ENCODE assay signal across 20 cellular contexts in genomic region chr14:102454711-102455110, GRCh38. TPM values are rescaled to one million over a fixed set of nuclear protein-coding genes. Genes with fewer than 3 reads are reported as not detected.
DNase-seq lines count a peak whose midpoint lies in the region; ATAC-seq and TF ChIP-seq lines count a peak whose summit lies in the region.
"Had no signal": no experiment of that assay in that cellular context is flagged by ENCODE, and none has a peak within 500 bp of the region (broad histone marks: within the 10 kb centered on the region; RNA-seq: fewer than 3 reads in every experiment).

No MANE protein-coding gene starts in this region.

- no peaks in the 10 kb centered on the region for H3K79me2 ChIP-seq in osteoblast (ENCODE audit: insufficient read depth, low read length)

- no peaks in the 10 kb centered on the region for H3K4me1 ChIP-seq in BE2C
- H3K4me1 ChIP-seq in HUES64 (ENCODE audit: insufficient read depth, low read length): no peaks in the 10 kb centered on the region
- peaks cover 2% of the 10 kb centered on the region for H3K4me1 ChIP-seq in mesenchymal stem cell (ENCODE audit: control insufficient read depth, insufficient read depth, low read depth, low read length)
- H3K4me1 ChIP-seq in osteoblast (ENCODE audit: insufficient read depth, low read length): no peaks in the 10 kb centered on the region
- H3K4me1 ChIP-seq: A549, BLaER1, HAP-1 had no signal

- no peaks in the 10 kb centered on the region for H3K27me3 ChIP-seq in BE2C
- no peaks in the 10 kb centered on the region for H3K27me3 ChIP-seq in HUES64 (ENCODE audit: insufficient read depth, low read length)
- H3K27me3 ChIP-seq in mesenchymal stem cell (ENCODE audit: control insufficient read depth in 1 of 2, insufficient read depth in 1 of 2, low read length in 2 of 2): no peaks in the 10 kb centered on the region
- H3K27me3 ChIP-seq in osteoblast (ENCODE audit: insufficient read depth, low read length): no peaks in the 10 kb centered on the region
- H3K27me3 ChIP-seq: BLaER1 had no signal

- no peak overlapping the region for H2BK15ac ChIP-seq in mesenchymal stem cell (ENCODE audit: low read depth, poor library complexity, severe bottlenecking)

- H4K20me1 ChIP-seq in osteoblast (ENCODE audit: insufficient read depth, low read length): no peaks in the 10 kb centered on the region
- H4K20me1 ChIP-seq: BLaER1 had no signal

- H3K27ac ChIP-seq in HUES64 (ENCODE audit: low read depth, low read length) (no peak overlapping the region), mesenchymal stem cell (ENCODE audit: low read length, poor library complexity, severe bottlenecking) (no peak overlapping the region), osteoblast (ENCODE audit: low read depth, low read length) (no peak overlapping the region)
- H3K27ac ChIP-seq: 22Rv1, A549, BLaER1 had no signal

- no peak overlapping the region for H3K23ac ChIP-seq in mesenchymal stem cell (ENCODE audit: low read length in 2 of 2)

- H4K8ac ChIP-seq in mesenchymal stem cell (ENCODE audit: low read length): no peak overlapping the region

- peaks cover 49% of the 10 kb centered on the region for H3K36me3 Mint-ChIP-seq in brain
- H3K36me3 Mint-ChIP-seq in activated naive CD4-positive, alpha-beta T cell treated with anti-CD3 and anti-CD28 coated beads for 36 hours (ENCODE audit: low read depth): no peaks in the 10 kb centered on the region

- H3K4ac ChIP-seq in mesenchymal stem cell (ENCODE audit: low read depth in 1 of 2, low read length in 2 of 2): no peak overlapping the region

- 91% methylated on average over 5 of the region's 5 CpGs for WGBS in HUES64
- WGBS in mesenchymal stem cell: 97% methylated on average over 5 of the region's 5 CpGs

- H3K18ac ChIP-seq in mesenchymal stem cell (ENCODE audit: low read depth in 1 of 2, low read length in 2 of 2): no peak overlapping the region

- H3K4me3 ChIP-seq in BE2C (ENCODE audit: low read depth, low read length) (no peak overlapping the region), HUES64 (ENCODE audit: low read length) (no peak overlapping the region), mesenchymal stem cell (ENCODE audit: insufficient read depth in 1 of 2, low read depth in 1 of 2, low read length in 2 of 2) (no peak overlapping the region), osteoblast (ENCODE audit: insufficient read depth, low read length) (no peak overlapping the region)
- H3K4me3 ChIP-seq: A549, BLaER1, HAP-1 had no signal

- no peaks in the 10 kb centered on the region for H3K9me3 ChIP-seq in BE2C
- H3K9me3 ChIP-seq in HUES64 (ENCODE audit: insufficient read depth, low read depth, low read length): no peaks in the 10 kb centered on the region
- H3K9me3 ChIP-seq in mesenchymal stem cell (ENCODE audit: control insufficient read depth, low read length): no peaks in the 10 kb centered on the region
- H3K9me3 ChIP-seq in osteoblast (ENCODE audit: low read depth, low read length): no peaks in the 10 kb centered on the region
- H3K9me3 ChIP-seq: A549, BLaER1, HAP-1 had no signal

- TF ChIP-seq CTCF in BE2C (IDR thresholded peaks at IDR 0.05; ENCODE audit: low read depth, low read length): no peak
- TF ChIP-seq CTCF in brain (conservative IDR thresholded peaks at IDR 0.05): no peak
- TF ChIP-seq CTCF in osteoblast (IDR thresholded peaks at IDR 0.05; ENCODE audit: extremely low read depth, low read depth, low read length): no peak

- no peak overlapping the region for H2AK5ac ChIP-seq in mesenchymal stem cell (ENCODE audit: low read length, severe bottlenecking)

- H3K4me1 Mint-ChIP-seq in brain: no peaks in the 10 kb centered on the region
- H3K4me1 Mint-ChIP-seq in activated naive CD4-positive, alpha-beta T cell treated with anti-CD3 and anti-CD28 coated beads for 36 hours (ENCODE audit: low read depth): no peaks in the 10 kb centered on the region
- H3K4me1 Mint-ChIP-seq: CD14-positive monocyte; CD4-positive, alpha-beta memory T cell had no signal

- no peak overlapping the region for H2BK5ac ChIP-seq in mesenchymal stem cell (ENCODE audit: low read depth, low read length, poor library complexity, severe bottlenecking)

- H2AFZ ChIP-seq in mesenchymal stem cell (ENCODE audit: low read depth, low read length) (no peak overlapping the region), osteoblast (ENCODE audit: low read length) (no peak overlapping the region)

- H3K4me3 Mint-ChIP-seq in brain: no peak overlapping the region
- no peak overlapping the region for H3K4me3 Mint-ChIP-seq in activated naive CD4-positive, alpha-beta T cell treated with anti-CD3 and anti-CD28 coated beads for 36 hours
- H3K4me3 Mint-ChIP-seq: CD14-positive monocyte; CD4-positive, alpha-beta memory T cell; HFFc6 had no signal

- H3K9ac ChIP-seq in HUES64 (ENCODE audit: low read depth, low read length) (peak overlapping the region; percentile 44; the same call in 1 of the 2 replicates), mesenchymal stem cell (ENCODE audit: low read length) (no peak overlapping the region)
- H3K9ac ChIP-seq: BLaER1 had no signal

- H3K14ac ChIP-seq in mesenchymal stem cell (ENCODE audit: low read length in 2 of 2): no peak overlapping the region

- H2BK12ac ChIP-seq in mesenchymal stem cell (ENCODE audit: low read length in 2 of 2): no peak overlapping the region

- POLR2A ChIA-PET in HEK293T (lab: Yijun Ruan, JAX): no interaction called here

- ATAC-seq in GM18519 (IDR thresholded peaks at IDR 0.05; ENCODE audit: low FRiP score, unreplicated experiment): no peak
- ATAC-seq: A549 had no signal

- H3K9me3 Mint-ChIP-seq in brain: no peaks in the 10 kb centered on the region
- no peaks in the 10 kb centered on the region for H3K9me3 Mint-ChIP-seq in activated naive CD4-positive, alpha-beta T cell treated with anti-CD3 and anti-CD28 coated beads for 36 hours
- H3K9me3 Mint-ChIP-seq: CD14-positive monocyte; CD4-positive, alpha-beta memory T cell; HFFc6 had no signal

- no peak overlapping the region for H3K4me2 ChIP-seq in mesenchymal stem cell (ENCODE audit: low read length, poor library complexity, severe bottlenecking)
- no peak overlapping the region for H3K4me2 ChIP-seq in osteoblast (ENCODE audit: insufficient read depth, low read length)
- H3K4me2 ChIP-seq: A549, BLaER1 had no signal

- peak overlapping the region in 3 of 5 experiments; percentile 20 to 51 (median 46) for H3K27ac Mint-ChIP-seq in brain
- no peak overlapping the region for H3K27ac Mint-ChIP-seq in activated naive CD4-positive, alpha-beta T cell treated with anti-CD3 and anti-CD28 coated beads for 36 hours
- H3K27ac Mint-ChIP-seq: CD4-positive, alpha-beta memory T cell; HFFc6 had no signal

- no peaks in the 10 kb centered on the region for H3K27me3 Mint-ChIP-seq in brain
- H3K27me3 Mint-ChIP-seq in activated naive CD4-positive, alpha-beta T cell treated with anti-CD3 and anti-CD28 coated beads for 36 hours (ENCODE audit: low read depth): no peaks in the 10 kb centered on the region
- H3K27me3 Mint-ChIP-seq: CD4-positive, alpha-beta memory T cell had no signal

- H3K36me3 ChIP-seq in BE2C (0 out of 2 replicates have a peak, but pooled peaks cover 6% of the 10 kb centered on the region), HUES64 (ENCODE audit: insufficient read depth, low read length) (peaks cover 41% of the 10 kb centered on the region), mesenchymal stem cell (ENCODE audit: control insufficient read depth in 1 of 2, insufficient read depth in 2 of 2, low read depth in 1 of 2, low read length in 2 of 2) (peaks cover 63 to 82% of the 10 kb centered on the region in 2 experiments), osteoblast (ENCODE audit: insufficient read depth, low read length) (peaks cover 48% of the 10 kb centered on the region)

- H3K79me1 ChIP-seq in mesenchymal stem cell (replicated peaks; ENCODE audit: low read length, poor library complexity, severe bottlenecking): peaks cover 2% of the 10 kb centered on the region

- peak overlapping the region; percentile 40 for H4K91ac ChIP-seq in mesenchymal stem cell (ENCODE audit: low read length)

- intact Hi-C loops in activated naive CD4-positive, alpha-beta T cell treated with anti-CD3 and anti-CD28 coated beads for 36 hours (cut with micrococcal nuclease): no loop called here

- no peak overlapping the region for H2BK120ac ChIP-seq in mesenchymal stem cell (ENCODE audit: low read depth, low read length)

- DNase-seq in BE2C (peak; percentile 33), mesenchymal stem cell (no peak), osteoblast (ENCODE audit: insufficient read length, low spot score, missing footprints) (no peak), HEK293T (ENCODE audit: extremely low spot score) (no peak)
- no peak for DNase-seq in activated naive CD4-positive, alpha-beta T cell treated with anti-CD3 and anti-CD28 coated beads for 36 hours
- DNase-seq: AML-193; CD4-positive, alpha-beta memory T cell; DMS153; DMS79; GDM1; GOT3; HFFc6 had no signal

- CTCF ChIA-PET in activated naive CD4-positive, alpha-beta T cell treated with anti-CD3 and anti-CD28 coated beads for 36 hours (lab: Charles Lee): no interaction called here
- CTCF ChIA-PET in HEK293T (lab: Yijun Ruan, JAX): no interaction called here

TF ChIP-seq in HEK293T, 16 proteins besides CTCF, POLR2A, EP300 and RAD21:
- TF ChIP-seq ARNT (IDR thresholded peaks at IDR 0.05) (no peak), FOXM1 (IDR thresholded peaks at IDR 0.05; ENCODE audit: borderline replicate concordance) (no peak), BHLHE40 (IDR thresholded peaks at IDR 0.05; ENCODE audit: borderline replicate concordance) (no peak), TARDBP (IDR thresholded peaks at IDR 0.05) (no peak), HDGF (IDR thresholded peaks at IDR 0.05; ENCODE audit: borderline replicate concordance) (no peak), NFRKB (IDR thresholded peaks at IDR 0.05) (no peak), FOXA1 (IDR thresholded peaks at IDR 0.05) (no peak)
TF ChIP-seq in HEK293T: peak in this region for 0.

RNA-seq across cellular contexts. Expression of gene ANKRD9, which starts 54.9 kb away (rescaled TPM):
- 12.5 TPM for polyA plus RNA-seq in BE2C (2012; ENCODE audit: insufficient read depth, insufficient read length, low read depth)
- 15.6 TPM for polyA plus RNA-seq in HUES64 (2013, experiment 1 of 2)
- 17.9 TPM for polyA plus RNA-seq in HUES64 (2013, experiment 2 of 2)
- 9.0 TPM for polyA plus RNA-seq in brain (ENCODE audit: insufficient read depth, low read depth, low replicate concordance)
- 10.3 TPM for polyA plus RNA-seq in mesenchymal stem cell (2013, experiment 1 of 2)
- 10.2 TPM for polyA plus RNA-seq in mesenchymal stem cell (2013, experiment 2 of 2)
- 10 to 100 TPM; 11.5 to 13.3 TPM for total RNA-seq in activated naive CD4-positive, alpha-beta T cell treated with anti-CD3 and anti-CD28 coated beads for 36 hours
- 13.6 and 15.6 TPM in 2 replicates for total RNA-seq in osteoblast
